Comparison of ENCODE assay signal across 14 cellular contexts in genomic region chr3:19598870-19599269, GRCh38.
DNase-seq lines count a peak whose midpoint lies in the region; ATAC-seq and TF ChIP-seq lines count a peak whose summit lies in the region.
"Had no signal": no experiment of that assay in that cellular context is flagged by ENCODE, and none has a peak within 500 bp of the region (broad histone marks: within the 10 kb centered on the region; RNA-seq: fewer than 3 reads in every experiment).

No MANE protein-coding gene starts in this region.

- no peak overlapping the region for H3K9ac ChIP-seq in mesendoderm (ENCODE audit: low read length)

- no peak overlapping the region for H3K4me2 ChIP-seq in mesendoderm (ENCODE audit: low read length)

- no peaks in the 10 kb centered on the region for H3K79me1 ChIP-seq in mesendoderm (ENCODE audit: low read length)

- in situ Hi-C loops in GM13976 (cut with MboI; ENCODE audit: low sequenced_read_pairs, unreplicated experiment), result no loop called here

- H3K4me3 Mint-ChIP-seq in activated CD8-positive, alpha-beta T cell treated with anti-CD3 and anti-CD28 coated beads, Interleukin-2, amount 10 ng/mL, durations not matched to agents 7 days and 5 days, result no peak overlapping the region

- ATAC-seq in GM19463 (IDR thresholded peaks at IDR 0.05; ENCODE audit: unreplicated experiment), result peak; percentile 69
- peak; percentile 78 for ATAC-seq in HG02763 (IDR thresholded peaks at IDR 0.05; ENCODE audit: unreplicated experiment)
- ATAC-seq in HG03378 (IDR thresholded peaks at IDR 0.05; ENCODE audit: unreplicated experiment), result peak; percentile 86
- ATAC-seq in activated CD8-positive, alpha-beta T cell treated with anti-CD3 and anti-CD28 coated beads, Interleukin-2, amount 10 ng/mL, durations not matched to agents 7 days and 5 days, result no peak

- no peak overlapping the region for H3K18ac ChIP-seq in mesendoderm (ENCODE audit: low read length)

- WGBS in mesendoderm (ENCODE audit: extremely low coverage, insufficient coverage, low lambda C conversion rate), result no CpG with 5 or more reads among the region's 2 CpGs

- no peaks in the 10 kb centered on the region for H3K36me3 Mint-ChIP-seq in activated CD8-positive, alpha-beta T cell treated with anti-CD3 and anti-CD28 coated beads, Interleukin-2, amount 10 ng/mL, durations not matched to agents 7 days and 5 days (ENCODE audit: low read depth)

- CTCF ChIA-PET in activated CD8-positive, alpha-beta T cell treated with anti-CD3 and anti-CD28 coated beads, Interleukin-2, amount 10 ng/mL, durations not matched to agents 7 days and 5 days (lab: Charles Lee), result no interaction called here

- H3K56ac ChIP-seq in mesendoderm (ENCODE audit: low read length), result no peak overlapping the region

- H3K79me2 ChIP-seq in mesendoderm (ENCODE audit: control insufficient read depth, insufficient read depth, low read length), result no peaks in the 10 kb centered on the region

- H3K36me3 ChIP-seq in mesendoderm (ENCODE audit: control insufficient read depth, insufficient read depth, low read length), result no peaks in the 10 kb centered on the region
- H3K36me3 ChIP-seq: uterus had no signal

- no peak overlapping the region for H3K23ac ChIP-seq in mesendoderm (ENCODE audit: low read length)

- POLR2A ChIA-PET in activated CD8-positive, alpha-beta T cell treated with anti-CD3 and anti-CD28 coated beads, Interleukin-2, amount 10 ng/mL, durations not matched to agents 7 days and 5 days (lab: Charles Lee), result no interaction called here

- no peak overlapping the region for H2BK5ac ChIP-seq in mesendoderm (ENCODE audit: low read length)

- no peak overlapping the region for H4K8ac ChIP-seq in mesendoderm (ENCODE audit: low read depth, low read length)

- no peak overlapping the region for H2BK120ac ChIP-seq in mesendoderm (ENCODE audit: low read depth, low read length)

- H4K5ac ChIP-seq in mesendoderm (ENCODE audit: low read length), result no peak overlapping the region

- no peaks in the 10 kb centered on the region for H3K27me3 Mint-ChIP-seq in activated CD8-positive, alpha-beta T cell treated with anti-CD3 and anti-CD28 coated beads, Interleukin-2, amount 10 ng/mL, durations not matched to agents 7 days and 5 days (ENCODE audit: low read depth)

- no peak overlapping the region for H3K27ac Mint-ChIP-seq in activated CD8-positive, alpha-beta T cell treated with anti-CD3 and anti-CD28 coated beads, Interleukin-2, amount 10 ng/mL, durations not matched to agents 7 days and 5 days

- H3K9me3 Mint-ChIP-seq in activated CD8-positive, alpha-beta T cell treated with anti-CD3 and anti-CD28 coated beads, Interleukin-2, amount 10 ng/mL, durations not matched to agents 7 days and 5 days (ENCODE audit: insufficient read depth), result no peaks in the 10 kb centered on the region

- H2BK15ac ChIP-seq in mesendoderm (replicated peaks; ENCODE audit: low read depth), result no peak overlapping the region

- no peaks in the 10 kb centered on the region for H3K27me3 ChIP-seq in mesendoderm (ENCODE audit: insufficient read depth, low read length, poor library complexity)
- H3K27me3 ChIP-seq: uterus had no signal

- no peak overlapping the region for H3K4ac ChIP-seq in mesendoderm (ENCODE audit: low read depth, low read length)

- H3K4me1 ChIP-seq in mesendoderm (ENCODE audit: control insufficient read depth, low read depth, low read length), result no peaks in the 10 kb centered on the region
- H3K4me1 ChIP-seq: uterus had no signal

- no peaks in the 10 kb centered on the region for H3K4me1 Mint-ChIP-seq in activated CD8-positive, alpha-beta T cell treated with anti-CD3 and anti-CD28 coated beads, Interleukin-2, amount 10 ng/mL, durations not matched to agents 7 days and 5 days (ENCODE audit: low read depth)

- H3K4me3 ChIP-seq in mesendoderm (ENCODE audit: low read length), result no peak overlapping the region
- H3K4me3 ChIP-seq: uterus had no signal

- no peak overlapping the region for H3K27ac ChIP-seq in mesendoderm (ENCODE audit: low read depth, low read length)
- H3K27ac ChIP-seq: uterus had no signal

- H2AK5ac ChIP-seq in mesendoderm (ENCODE audit: low read length), result no peak overlapping the region

- no peak for TF ChIP-seq CTCF in GM13976 (IDR thresholded peaks at IDR 0.05; ENCODE audit: borderline replicate concordance, control extremely low read depth, extremely low read depth, insufficient read depth, missing control alignments)

- DNase-seq in GM13976 (ENCODE audit: low spot score) (peak; percentile 4), NCI-H446 (lab: John Stamatoyannopoulos, UW) (no peak), NCI-H1092 treated with DMSO at 0.1 percent for 48 hours (lab: John Stamatoyannopoulos, UW) (no peak), mesendoderm (no peak)
- no peak for DNase-seq in activated CD8-positive, alpha-beta T cell treated with anti-CD3 and anti-CD28 coated beads, Interleukin-2, amount 10 ng/mL, durations not matched to agents 7 days and 5 days
- DNase-seq: ACHN, glutamatergic neuron, kidney glomerular epithelial cell, NCI-H1092, NCI-H524 treated with DMSO at 0.1 percent for 48 hours, uterus had no signal
